In the genomic region with DNA sequence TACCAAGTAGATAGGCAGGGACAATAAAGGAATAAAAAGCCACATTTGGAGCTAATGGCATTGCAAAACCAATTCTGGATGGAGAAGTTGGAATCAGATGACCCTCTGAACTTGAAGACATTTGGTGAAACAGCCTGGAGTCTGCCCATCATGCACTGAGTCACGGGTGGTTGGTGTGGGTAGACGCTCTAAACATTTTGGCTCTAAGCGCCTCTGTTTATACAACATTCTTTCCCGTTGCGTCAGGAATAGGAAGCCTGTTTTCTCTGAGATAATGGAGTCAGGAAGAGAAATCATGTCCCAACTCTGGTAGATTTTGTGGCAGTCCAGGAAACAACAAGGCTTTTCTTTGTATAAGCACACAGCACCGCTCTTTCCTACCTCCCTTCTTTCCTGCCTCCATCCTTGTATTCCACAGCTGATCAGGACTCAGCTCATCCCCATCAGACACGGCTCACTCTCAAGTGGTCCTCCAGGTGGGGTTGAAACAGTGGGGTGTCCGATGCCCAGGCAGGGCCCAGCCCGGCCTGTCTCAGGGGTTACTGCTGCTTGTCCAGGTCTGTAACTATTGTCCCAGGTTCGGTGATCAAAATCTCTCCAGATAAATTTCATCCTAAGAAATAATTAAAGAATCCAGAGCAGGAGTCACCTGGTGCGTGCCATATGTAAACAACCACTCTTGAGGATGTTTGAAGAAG, we compare ENCODE assay signal across 11 cellular contexts. TPM values are rescaled to one million over a fixed set of nuclear protein-coding genes. Genes with fewer than 3 reads are reported as not detected.
DNase-seq lines count a peak whose midpoint lies in the region; ATAC-seq and TF ChIP-seq lines count a peak whose summit lies in the region.
"Had no signal": no experiment of that assay in that cellular context is flagged by ENCODE, and none has a peak within 500 bp of the region (broad histone marks: within the 10 kb centered on the region; RNA-seq: fewer than 3 reads in every experiment).

No MANE protein-coding gene starts in this region.

- TF ChIP-seq POLR2A in esophagus squamous epithelium (IDR thresholded peaks at IDR 0.05), result no peak

- no peaks in the 10 kb centered on the region for H3K27me3 Mint-ChIP-seq in neural crest cell (ENCODE audit: low read depth)
- H3K27me3 Mint-ChIP-seq: CD4-positive, alpha-beta T cell; stimulated activated naive CD8-positive, alpha-beta T cell treated with anti-CD3 and anti-CD28 coated beads, Interleukin-15, Interleukin-2, amounts not matched to agents 100 ng/mL and 50 ng/mL, for 24 hours had no signal

- peak; percentile 85 for DNase-seq in AG09309 (ENCODE audit: low read depth)
- DNase-seq in RPMI7951 (ENCODE audit: low read depth), result peak; percentile 90
- no peak for DNase-seq in esophagus squamous epithelium (lab: John Stamatoyannopoulos, UW)
- DNase-seq in neural crest cell (ENCODE audit: low read depth, low spot score), result no peak
- DNase-seq in DMS114 treated with DMSO at 0.1 percent for 48 hours (lab: John Stamatoyannopoulos, UW; ENCODE audit: unreplicated experiment), result no peak
- DNase-seq: CD4-positive, alpha-beta T cell; H7 had no signal

- peaks cover 0 to 37% (median 17%) of the 10 kb centered on the region in 3 donors for H3K4me1 ChIP-seq in esophagus squamous epithelium

- peaks cover 31% of the 10 kb centered on the region for H3K4me1 Mint-ChIP-seq in neural crest cell

- H3K4me3 ChIP-seq in AG09309 (ENCODE audit: control insufficient read depth, low read depth, low read length) (no peak overlapping the region), esophagus squamous epithelium (no peak overlapping the region)

- H3K9me3 Mint-ChIP-seq in neural crest cell, result peaks cover 6% of the 10 kb centered on the region
- H3K9me3 Mint-ChIP-seq: CD4-positive, alpha-beta T cell; stimulated activated naive CD8-positive, alpha-beta T cell treated with anti-CD3 and anti-CD28 coated beads, Interleukin-15, Interleukin-2, amounts not matched to agents 100 ng/mL and 50 ng/mL, for 24 hours had no signal

- TF ChIP-seq CTCF in AG09309 (IDR thresholded peaks at IDR 0.05; ENCODE audit: control insufficient read depth, insufficient read depth, low read depth, low read length, missing control alignments) (no peak), esophagus squamous epithelium (IDR thresholded peaks at IDR 0.05) (no peak), neural crest cell (conservative IDR thresholded peaks at IDR 0.05) (no peak)

- peak overlapping the region; percentile 62 to 88 (median 82) for H3K27ac ChIP-seq in esophagus squamous epithelium

- 69 to 78% methylated on average over 8 to 11 of the region's 11 CpGs for WGBS in esophagus squamous epithelium, 2 donors

- H3K27me3 ChIP-seq in esophagus squamous epithelium, result no peaks in the 10 kb centered on the region

- H3K9me3 ChIP-seq in esophagus squamous epithelium, result no peaks in the 10 kb centered on the region

- H3K36me3 ChIP-seq in esophagus squamous epithelium, result no peaks in the 10 kb centered on the region

- peaks cover 18% of the 10 kb centered on the region for H3K36me3 Mint-ChIP-seq in neural crest cell (ENCODE audit: low read depth)

- peak overlapping the region; percentile 41 for H3K27ac Mint-ChIP-seq in neural crest cell (ENCODE audit: unreplicated experiment)
- H3K27ac Mint-ChIP-seq: CD4-positive, alpha-beta T cell; stimulated activated naive CD8-positive, alpha-beta T cell treated with anti-CD3 and anti-CD28 coated beads, Interleukin-15, Interleukin-2, amounts not matched to agents 100 ng/mL and 50 ng/mL, for 24 hours had no signal

- intact Hi-C loops in esophagus squamous epithelium (cut with DNase I), result no loop called here

- H3K4me3 Mint-ChIP-seq in neural crest cell, result no peak overlapping the region
- H3K4me3 Mint-ChIP-seq: CD4-positive, alpha-beta T cell; stimulated activated naive CD8-positive, alpha-beta T cell treated with anti-CD3 and anti-CD28 coated beads, Interleukin-15, Interleukin-2, amounts not matched to agents 100 ng/mL and 50 ng/mL, for 24 hours had no signal

- ATAC-seq in HG03025 (IDR thresholded peaks at IDR 0.05; ENCODE audit: low FRiP score, unreplicated experiment) (no peak), GM18498 (IDR thresholded peaks at IDR 0.05; ENCODE audit: unreplicated experiment) (no peak), HG03378 (IDR thresholded peaks at IDR 0.05; ENCODE audit: unreplicated experiment) (no peak)

RNA-seq across cellular contexts. Expression of gene RAMACL, which starts 12.1 kb away (rescaled TPM):
- 0.24 and 0.29 TPM in 2 replicates for total RNA-seq in RPMI7951 (2014; rRNA removed; shearing (Covaris generic))
- total RNA-seq in esophagus squamous epithelium (1 to 10 TPM in 3 of 4 donors, under 1 TPM in 1; 0.99 to 2.7 (median 1.3) TPM), neural crest cell (0.70 and 0.98 TPM in 2 replicates)
- total RNA-seq: H7 had no signal

RNA-seq across cellular contexts. Expression of gene RPS6KA2, which starts 28.5 kb away (rescaled TPM):
- 4.3 and 7.3 TPM in 2 replicates for total RNA-seq in RPMI7951 (2014; rRNA removed; shearing (Covaris generic))
- total RNA-seq in esophagus squamous epithelium, result 10 to 100 TPM; 11.8 to 66.0 (median 19.2) TPM
- total RNA-seq in neural crest cell, result 32.6 and 33.7 TPM in 2 replicates

Comparison
In these comparisons a context has a peak if more than half of its experiments do, and no peak if none do; other contexts are left out.
1. DNase-seq: peak in AG09309 (single experiment) and RPMI7951 (single experiment); none in esophagus squamous epithelium (single experiment), neural crest cell (single experiment) and DMS114 treated with DMSO at 0.1 percent for 48 hours (single experiment).